8 cellular contexts compared by ENCODE assay signal in the genomic region with DNA sequence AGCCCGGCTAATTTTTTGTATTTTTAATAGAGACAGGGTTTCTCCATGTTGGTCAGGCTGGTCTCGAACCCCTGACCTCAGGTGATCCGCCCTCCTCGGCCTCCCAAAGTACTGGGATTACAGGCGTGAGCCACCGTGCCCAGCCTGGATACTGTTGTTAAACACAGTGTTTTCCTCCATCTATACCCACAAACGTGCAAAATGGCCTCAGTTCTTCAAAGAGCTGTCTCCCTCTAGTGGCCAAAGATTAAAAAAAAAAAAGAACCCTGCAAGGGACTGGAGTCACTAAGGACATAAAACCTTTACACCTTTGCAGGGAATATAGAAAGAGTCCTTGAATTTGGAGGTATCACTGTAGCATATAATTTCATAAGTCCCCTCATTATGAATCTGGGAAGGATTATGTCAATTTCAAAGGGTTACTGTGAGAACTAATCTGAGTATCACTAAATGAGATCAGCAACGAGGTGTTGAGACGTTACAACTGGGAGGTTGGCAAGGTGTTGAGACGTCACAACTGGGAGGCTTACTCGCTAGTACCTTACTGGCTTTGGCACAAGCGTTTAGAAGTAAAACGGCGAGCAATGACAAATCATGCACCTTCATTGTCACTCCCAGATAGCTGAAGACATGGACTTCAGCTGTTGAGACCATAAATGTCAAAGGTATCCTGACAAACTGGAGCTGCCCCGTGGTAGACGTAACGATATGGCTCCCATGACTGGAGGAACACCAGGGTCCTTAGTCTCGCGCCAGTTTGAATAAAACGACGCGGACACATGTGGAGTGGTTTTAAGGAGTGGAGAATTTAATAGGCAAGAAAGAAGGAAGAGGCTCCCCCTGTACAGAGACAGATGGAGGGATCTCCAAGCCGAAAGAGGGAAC. TPM values are rescaled to one million over a fixed set of nuclear protein-coding genes. Genes with fewer than 3 reads are reported as not detected.
DNase-seq lines count a peak whose midpoint lies in the region; ATAC-seq and TF ChIP-seq lines count a peak whose summit lies in the region.

No MANE protein-coding gene starts in this region.

- peaks cover 11% of the 10 kb centered on the region for H3K4me1 Mint-ChIP-seq in activated CD8-positive, alpha-beta memory T cell treated with anti-CD3 and anti-CD28 coated beads, Interleukin-2, amount 10 ng/mL, durations not matched to agents 7 days and 5 days
- H3K4me1 Mint-ChIP-seq in activated CD4-positive, alpha-beta memory T cell treated with anti-CD3 and anti-CD28 coated beads, Interleukin-2, amount 10 ng/mL, durations not matched to agents 7 days and 5 days = peaks cover 19% of the 10 kb centered on the region

- no peak overlapping the region for H3K4me3 ChIP-seq in retinal pigment epithelial cell (ENCODE audit: low read length)

- no peak overlapping the region for H3K27ac Mint-ChIP-seq in activated CD8-positive, alpha-beta memory T cell treated with anti-CD3 and anti-CD28 coated beads, Interleukin-2, amount 10 ng/mL, durations not matched to agents 7 days and 5 days
- peak overlapping the region; percentile 33 for H3K27ac Mint-ChIP-seq in activated CD4-positive, alpha-beta memory T cell treated with anti-CD3 and anti-CD28 coated beads, Interleukin-2, amount 10 ng/mL, durations not matched to agents 7 days and 5 days

- peak; percentile 53 for DNase-seq in activated CD8-positive, alpha-beta memory T cell treated with anti-CD3 and anti-CD28 coated beads, Interleukin-2, amount 10 ng/mL, durations not matched to agents 7 days and 5 days
- DNase-seq in activated CD8-positive, alpha-beta memory T cell treated with anti-CD3 and anti-CD28 coated beads for 24 hours = no peak
- DNase-seq in NCI-H2227 (lab: John Stamatoyannopoulos, UW; ENCODE audit: unreplicated experiment) = peak; percentile 68
- no peak for DNase-seq in activated CD4-positive, alpha-beta memory T cell treated with anti-CD3 and anti-CD28 coated beads, Interleukin-2, amount 10 ng/mL, durations not matched to agents 7 days and 5 days
- peak; percentile 52 for DNase-seq in glomerular visceral epithelial cell (ENCODE audit: extremely low spot score)
- peak; percentile 20 for DNase-seq in retinal pigment epithelial cell (ENCODE audit: low read depth)

- CTCF ChIA-PET in activated CD8-positive, alpha-beta memory T cell treated with anti-CD3 and anti-CD28 coated beads, Interleukin-2, amount 10 ng/mL, durations not matched to agents 7 days and 5 days (lab: Charles Lee) = interaction anchor here (0.6 to 5.7 kb wide), 15 partner anchors 9 to 377 kb away, joined by 3 to 36 read pairs (median 4); no protein-coding TSS in a partner anchor
- CTCF ChIA-PET in activated CD4-positive, alpha-beta memory T cell treated with anti-CD3 and anti-CD28 coated beads, Interleukin-2, amount 10 ng/mL, durations not matched to agents 7 days and 5 days (lab: Charles Lee) = interaction anchor here (0.9 to 4.3 kb wide), 14 partner anchors 8 to 410 kb away, joined by 3 to 49 read pairs (median 5); no protein-coding TSS in a partner anchor

- POLR2A ChIA-PET in activated CD4-positive, alpha-beta memory T cell treated with anti-CD3 and anti-CD28 coated beads, Interleukin-2, amount 10 ng/mL, durations not matched to agents 7 days and 5 days (lab: Charles Lee) = interaction anchor here (0.9 to 2.9 kb wide), 2 partner anchors 12 to 14 kb away, joined by 3 to 12 read pairs; no protein-coding TSS in a partner anchor

- no peaks in the 10 kb centered on the region for H3K36me3 Mint-ChIP-seq in activated CD8-positive, alpha-beta memory T cell treated with anti-CD3 and anti-CD28 coated beads, Interleukin-2, amount 10 ng/mL, durations not matched to agents 7 days and 5 days
- no peaks in the 10 kb centered on the region for H3K36me3 Mint-ChIP-seq in activated CD4-positive, alpha-beta memory T cell treated with anti-CD3 and anti-CD28 coated beads, Interleukin-2, amount 10 ng/mL, durations not matched to agents 7 days and 5 days (ENCODE audit: low read depth)

- ATAC-seq in activated CD8-positive, alpha-beta memory T cell treated with anti-CD3 and anti-CD28 coated beads, Interleukin-2, amount 10 ng/mL, durations not matched to agents 7 days and 5 days = peak; percentile 88
- ATAC-seq in HG02759 (IDR thresholded peaks at IDR 0.05; ENCODE audit: unreplicated experiment) = peak; percentile 82
- ATAC-seq in HG02623 (IDR thresholded peaks at IDR 0.05; ENCODE audit: unreplicated experiment) = no peak

- no peaks in the 10 kb centered on the region for H3K9me3 Mint-ChIP-seq in activated CD8-positive, alpha-beta memory T cell treated with anti-CD3 and anti-CD28 coated beads, Interleukin-2, amount 10 ng/mL, durations not matched to agents 7 days and 5 days (ENCODE audit: low read depth)
- H3K9me3 Mint-ChIP-seq in activated CD4-positive, alpha-beta memory T cell treated with anti-CD3 and anti-CD28 coated beads, Interleukin-2, amount 10 ng/mL, durations not matched to agents 7 days and 5 days = no peaks in the 10 kb centered on the region

- H3K4me3 Mint-ChIP-seq in activated CD8-positive, alpha-beta memory T cell treated with anti-CD3 and anti-CD28 coated beads, Interleukin-2, amount 10 ng/mL, durations not matched to agents 7 days and 5 days = no peak overlapping the region
- H3K4me3 Mint-ChIP-seq in activated CD4-positive, alpha-beta memory T cell treated with anti-CD3 and anti-CD28 coated beads, Interleukin-2, amount 10 ng/mL, durations not matched to agents 7 days and 5 days = no peak overlapping the region

- H3K27me3 Mint-ChIP-seq in activated CD8-positive, alpha-beta memory T cell treated with anti-CD3 and anti-CD28 coated beads, Interleukin-2, amount 10 ng/mL, durations not matched to agents 7 days and 5 days = peaks cover 4% of the 10 kb centered on the region
- H3K27me3 Mint-ChIP-seq in activated CD4-positive, alpha-beta memory T cell treated with anti-CD3 and anti-CD28 coated beads, Interleukin-2, amount 10 ng/mL, durations not matched to agents 7 days and 5 days = peaks cover 7% of the 10 kb centered on the region

- TF ChIP-seq CTCF in retinal pigment epithelial cell (conservative IDR thresholded peaks at IDR 0.05; ENCODE audit: low read depth, low read length) = peak; percentile 62

RNA-seq across cellular contexts. Expression of a gene that starts 33.4 kb away (rescaled TPM):
- 1 to 10 TPM; 6.2 to 6.9 TPM for total RNA-seq in activated CD8-positive, alpha-beta memory T cell treated with anti-CD3 and anti-CD28 coated beads, Interleukin-2, amount 10 ng/mL, durations not matched to agents 7 days and 5 days
- 1 to 10 TPM; 3.0 to 3.6 TPM for total RNA-seq in activated CD4-positive, alpha-beta memory T cell treated with anti-CD3 and anti-CD28 coated beads, Interleukin-2, amount 10 ng/mL, durations not matched to agents 7 days and 5 days

Comparison
In these comparisons a context has a peak if more than half of its experiments do, and no peak if none do; other contexts are left out.
1. DNase-seq: peak in activated CD8-positive, alpha-beta memory T cell treated with anti-CD3 and anti-CD28 coated beads, Interleukin-2, amount 10 ng/mL, durations not matched to agents 7 days and 5 days (single experiment), NCI-H2227 (single experiment), glomerular visceral epithelial cell (single experiment) and retinal pigment epithelial cell (single experiment); none in activated CD8-positive, alpha-beta memory T cell treated with anti-CD3 and anti-CD28 coated beads for 24 hours (single experiment) and activated CD4-positive, alpha-beta memory T cell treated with anti-CD3 and anti-CD28 coated beads, Interleukin-2, amount 10 ng/mL, durations not matched to agents 7 days and 5 days (single experiment).